ENCODE assay signal across 8 cellular contexts in genomic region chr16:14303654-14304394, GRCh38.
DNase-seq lines count a peak whose midpoint lies in the region; ATAC-seq and TF ChIP-seq lines count a peak whose summit lies in the region.

No MANE protein-coding gene starts in this region.

- ATAC-seq in HG03520 (IDR thresholded peaks at IDR 0.05; ENCODE audit: unreplicated experiment): no peak

- H3K9ac ChIP-seq in HUES64 (ENCODE audit: low read depth, low read length) (peak overlapping the region; percentile 48; the same call in 1 of the 2 replicates), muscle layer of colon (ENCODE audit: low read length) (peak overlapping the region; percentile 91)

- H3K27me3 ChIP-seq in HUES64 (ENCODE audit: insufficient read depth, low read length): peaks cover 15% of the 10 kb centered on the region
- no peaks in the 10 kb centered on the region for H3K27me3 ChIP-seq in muscle layer of colon (ENCODE audit: control insufficient read depth in 1 of 2, insufficient read depth in 2 of 2, low read length in 2 of 2)

- H3K36me3 ChIP-seq in HUES64 (ENCODE audit: insufficient read depth, low read length): no peaks in the 10 kb centered on the region
- no peaks in the 10 kb centered on the region for H3K36me3 ChIP-seq in muscle layer of colon (ENCODE audit: insufficient read depth, low read length)

- H3K27ac ChIP-seq in HUES64 (ENCODE audit: low read depth, low read length): no peak overlapping the region; the same call in 1 of the 2 replicates
- H3K27ac ChIP-seq in muscle layer of colon (ENCODE audit: low read depth, low read length): peak overlapping the region; percentile 81

- H3K9me3 ChIP-seq in HUES64 (ENCODE audit: insufficient read depth, low read depth, low read length) (no peaks in the 10 kb centered on the region), muscle layer of colon (ENCODE audit: low read length) (no peaks in the 10 kb centered on the region)

- H3K4me3 ChIP-seq in AG09309 (ENCODE audit: control insufficient read depth, low read depth, low read length) (peak overlapping the region; percentile 97), HUES64 (ENCODE audit: low read length) (peak overlapping the region; percentile 84), choroid plexus epithelial cell (ENCODE audit: low read depth, low read length) (peak overlapping the region; percentile 75), muscle layer of colon (ENCODE audit: low read depth in 1 of 2, low read length in 2 of 2) (peak overlapping the region; percentile 80 to 84)

- TF ChIP-seq CTCF in AG09309 (IDR thresholded peaks at IDR 0.05; ENCODE audit: control insufficient read depth, insufficient read depth, low read depth, low read length, missing control alignments): no peak
- no peak for TF ChIP-seq CTCF in choroid plexus epithelial cell (conservative IDR thresholded peaks at IDR 0.05; ENCODE audit: low read depth, low read length)

- H3K4me1 ChIP-seq in HUES64 (ENCODE audit: insufficient read depth, low read length) (peaks cover 45% of the 10 kb centered on the region), muscle layer of colon (ENCODE audit: insufficient read depth, low read length) (peaks cover 46% of the 10 kb centered on the region)

- DNase-seq in AG09309 (ENCODE audit: low read depth): no peak
- DNase-seq in choroid plexus epithelial cell (ENCODE audit: low read depth): no peak
- DNase-seq in amniotic stem cell (lab: John Stamatoyannopoulos, UW): no peak
- no peak for DNase-seq in NCI-H1105 treated with DMSO at 0.1 percent for 48 hours (lab: John Stamatoyannopoulos, UW)
- DNase-seq in DMS53 (lab: John Stamatoyannopoulos, UW): no peak

- WGBS in HUES64: under 1% methylated on average over 24 of the region's 30 CpGs
